7 cellular contexts compared by ENCODE assay signal in genomic region chr11:84828616-84829015, GRCh38.
"Had no signal": no experiment of that assay in that cellular context is flagged by ENCODE, and none has a peak within 500 bp of the region (broad histone marks: within the 10 kb centered on the region; RNA-seq: fewer than 3 reads in every experiment).

No MANE protein-coding gene starts in this region.

- H3K4me3 ChIP-seq: GM12878 had no signal

- FAIRE-seq: GM12878, GM12891, GM12892, GM18507, GM19239 had no signal

- DNase-seq: GDM1, GF-D8 had no signal

- ATAC-seq: GM12878 had no signal
